In genomic region chr19:11067356-11068113, GRCh38 we compare ENCODE assay signal across 1 cellular context.
TF ChIP-seq lines count a peak whose summit lies in the region.

No MANE protein-coding gene starts in this region.

TF ChIP-seq in IMR-90, 13 proteins besides CTCF, POLR2A, EP300 and RAD21:
- TF ChIP-seq MAFK (IDR thresholded peaks at IDR 0.05; ENCODE audit: low read depth, low read length) (no peak), USF2 (IDR thresholded peaks at IDR 0.05; ENCODE audit: low read depth, low read length) (no peak), FOS (IDR thresholded peaks at IDR 0.05; ENCODE audit: low read depth, low read length) (no peak), MXI1 (IDR thresholded peaks at IDR 0.05; ENCODE audit: borderline replicate concordance, low read depth, low read length) (no peak), MAZ (IDR thresholded peaks at IDR 0.05; ENCODE audit: borderline replicate concordance, low read depth, low read length) (no peak)
